ENCODE assay signal across 9 cellular contexts in genomic region chr10:111075577-111076185, GRCh38. TPM values are rescaled to one million over a fixed set of nuclear protein-coding genes. Genes with fewer than 3 reads are reported as not detected.
DNase-seq lines count a peak whose midpoint lies in the region; ATAC-seq, FAIRE-seq and TF ChIP-seq lines count a peak whose summit lies in the region.
"Had no signal": no experiment of that assay in that cellular context is flagged by ENCODE, and none has a peak within 500 bp of the region (broad histone marks: within the 10 kb centered on the region; RNA-seq: fewer than 3 reads in every experiment).

No MANE protein-coding gene starts in this region.

- FAIRE-seq in pancreas (lab: Jason Lieb, UNC) = no peak

- H3K36me3 ChIP-seq in pancreas (peaks cover 0 to 4% (median 0%) of the 10 kb centered on the region in 3 donors), testis (ENCODE audit: low read depth, missing control alignments) (no peaks in the 10 kb centered on the region)

- no peaks in the 10 kb centered on the region for H3K9me3 Mint-ChIP-seq in dendritic cell treated with granulocyte-macrophage colony-stimulating factor and Interleukin-4, amounts not matched to agents 40 ng/mL and 50 ng/mL, for 4 days

- peak overlapping the region; percentile 78 for H3K4me3 Mint-ChIP-seq in dendritic cell treated with granulocyte-macrophage colony-stimulating factor and Interleukin-4, amounts not matched to agents 40 ng/mL and 50 ng/mL, for 4 days

- no peak overlapping the region for H3K27ac Mint-ChIP-seq in dendritic cell treated with granulocyte-macrophage colony-stimulating factor and Interleukin-4, amounts not matched to agents 40 ng/mL and 50 ng/mL, for 4 days

- peaks cover 27% of the 10 kb centered on the region for H3K4me1 Mint-ChIP-seq in dendritic cell treated with granulocyte-macrophage colony-stimulating factor and Interleukin-4, amounts not matched to agents 40 ng/mL and 50 ng/mL, for 4 days (ENCODE audit: low read depth)

- peaks cover 74% of the 10 kb centered on the region for H3K27me3 Mint-ChIP-seq in dendritic cell treated with granulocyte-macrophage colony-stimulating factor and Interleukin-4, amounts not matched to agents 40 ng/mL and 50 ng/mL, for 4 days

- peaks cover 0 to 8% (median 4%) of the 10 kb centered on the region in 3 donors for H3K4me1 ChIP-seq in pancreas
- H3K4me1 ChIP-seq in testis = peaks cover 5% of the 10 kb centered on the region

- no peak for TF ChIP-seq POLR2A in testis (IDR thresholded peaks at IDR 0.05)

- no peak for TF ChIP-seq CTCF in GM10266 (IDR thresholded peaks at IDR 0.05; ENCODE audit: control insufficient read depth, insufficient read depth, low read depth, missing control alignments)
- TF ChIP-seq CTCF in pancreas (IDR thresholded peaks at IDR 0.05) = no peak
- no peak for TF ChIP-seq CTCF in testis (IDR thresholded peaks at IDR 0.05)
- TF ChIP-seq CTCF in GM13977 (IDR thresholded peaks at IDR 0.05; ENCODE audit: extremely low read depth, insufficient read depth, missing control alignments) = no peak

- H3K27me3 ChIP-seq in pancreas (no peaks in the 10 kb centered on the region), testis (no peaks in the 10 kb centered on the region)

- H3K36me3 Mint-ChIP-seq in dendritic cell treated with granulocyte-macrophage colony-stimulating factor and Interleukin-4, amounts not matched to agents 40 ng/mL and 50 ng/mL, for 4 days (ENCODE audit: low read depth) = no peaks in the 10 kb centered on the region

- WGBS in pancreas, 2 donors = 24 to 26% methylated on average over 18 of the region's 18 CpGs
- WGBS in testis, 2 donors = 2 to 5% methylated on average over 18 of the region's 18 CpGs

- peak overlapping the region in 1 of 4 donors; percentile 72 for H3K27ac ChIP-seq in pancreas
- no peak overlapping the region for H3K27ac ChIP-seq in testis

- peak; percentile 4 for ATAC-seq in HG03175 (IDR thresholded peaks at IDR 0.05; ENCODE audit: unreplicated experiment)
- no peak for ATAC-seq in pancreas
- ATAC-seq in HG03196 (IDR thresholded peaks at IDR 0.05; ENCODE audit: unreplicated experiment) = no peak

- peak; percentile 6 for DNase-seq in GM10266 (ENCODE audit: extremely low spot score)
- DNase-seq in pancreas = no peak
- DNase-seq in testis = no peak
- DNase-seq in effector CD8-positive, alpha-beta T cell (lab: John Stamatoyannopoulos, UW) = no peak
- no peak for DNase-seq in GM13977 (ENCODE audit: low spot score)

- peak overlapping the region in 3 of 4 donors; percentile 53 to 69 (median 62) for H3K4me3 ChIP-seq in pancreas
- H3K4me3 ChIP-seq in testis = peak overlapping the region in 1 of 2 donors; percentile 65

- H3K9me3 ChIP-seq in pancreas = no peaks in the 10 kb centered on the region
- no peaks in the 10 kb centered on the region for H3K9me3 ChIP-seq in testis

- in situ Hi-C loops in GM13977 (cut with MboI; ENCODE audit: low pct_unique_long_range_greater_than_20kb, low sequenced_read_pairs, unreplicated experiment) = no loop called here

- intact Hi-C loops in dendritic cell treated with granulocyte-macrophage colony-stimulating factor and Interleukin-4, amounts not matched to agents 40 ng/mL and 50 ng/mL, for 4 days (cut with micrococcal nuclease) = no loop called here
- intact Hi-C loops in pancreas (cut with DNase I) = loop anchor here in 2 of 3 donors (2.0 to 10.0 kb wide), 2 partner anchors 131 to 289 kb away; no protein-coding TSS in a partner anchor
- intact Hi-C loops in testis (cut with DNase I; ENCODE audit: low total_unique reads) = no loop called here

RNA-seq across cellular contexts. Expression of gene ADRA2A, which starts 1.1 kb away (rescaled TPM):
- total RNA-seq in pancreas (10 to 100 TPM; 12.6 to 40.7 (median 27.1) TPM), testis (1 to 10 TPM; 5.7 to 6.9 TPM)
- polyA plus RNA-seq in pancreas (10 to 100 TPM; 15.0 to 42.3 TPM), testis (ENCODE audit: insufficient read depth, low read depth, low replicate concordance) (6.5 TPM)
- total RNA-seq: M059J had no signal

Comparison
In these comparisons a context has a peak if more than half of its experiments do, and no peak if none do; other contexts are left out.
1. intact Hi-C loops: an anchor here in pancreas (2.0 to 10.0 kb wide); none called in dendritic cell treated with granulocyte-macrophage colony-stimulating factor and Interleukin-4, amounts not matched to agents 40 ng/mL and 50 ng/mL, for 4 days and testis.